Comparison of ENCODE assay signal across 1 cellular context in genomic region chr3:194572131-194572789, GRCh38.
TF ChIP-seq lines count a peak whose summit lies in the region.

No MANE protein-coding gene starts in this region.

TF ChIP-seq in K562, 482 proteins besides CTCF, POLR2A, EP300 and RAD21 (continued from another document and continues in another):
- TF ChIP-seq KDM4B (IDR thresholded peaks at IDR 0.05; ENCODE audit: borderline replicate concordance in 2 of 2, low read depth in 1 of 2) (no peak), MTA2 (IDR thresholded peaks at IDR 0.05; ENCODE audit: low read depth) (peak; percentile 80), ZNF717 (CRISPR knock-in tag; IDR thresholded peaks at IDR 0.05) (no peak), BRCA1 (IDR thresholded peaks at IDR 0.05) (no peak), BRCA1 (CRISPR knock-in tag; IDR thresholded peaks at IDR 0.05) (no peak), PRDM10 (IDR thresholded peaks at IDR 0.05; ENCODE audit: partially characterized antibody) (no peak), SMARCC2 (IDR thresholded peaks at IDR 0.05; ENCODE audit: low read depth) (peak; percentile 81; the same call in 1 of the 2 replicates), USF1 (CRISPR knock-in tag; IDR thresholded peaks at IDR 0.05) (peak; percentile 87), LEF1 (IDR thresholded peaks at IDR 0.05) (peak; percentile 99), ZNF175 (CRISPR knock-in tag; IDR thresholded peaks at IDR 0.05; ENCODE audit: low read depth) (0 out of 2 replicates have a peak, but pooled peaks have one; percentile 31), ZBTB2 (IDR thresholded peaks at IDR 0.05) (peak; percentile 78), MTA1 (IDR thresholded peaks at IDR 0.05; ENCODE audit: borderline replicate concordance) (peak; percentile 92), CC2D1A (IDR thresholded peaks at IDR 0.05) (peak; percentile 58; the same call in 1 of the 2 replicates), ZSCAN32 (CRISPR knock-in tag; IDR thresholded peaks at IDR 0.05) (no peak), ZEB2 (IDR thresholded peaks at IDR 0.05) (peak; percentile 95), ARID1B (IDR thresholded peaks at IDR 0.05) (peak; percentile 94), NBN (IDR thresholded peaks at IDR 0.05; ENCODE audit: low read depth) (peak; percentile 89; the same call in 1 of the 2 replicates), MCM2 (IDR thresholded peaks at IDR 0.05; ENCODE audit: low read depth) (0 out of 2 replicates have a peak, but pooled peaks have one; percentile 22), IFI16 (CRISPR knock-in tag; IDR thresholded peaks at IDR 0.05) (no peak), HDAC1 (IDR thresholded peaks at IDR 0.05) (peak in 1 of 2 experiments; percentile 85; a peak in 2 of 4 replicates), MAFK (IDR thresholded peaks at IDR 0.05; ENCODE audit: low read length) (peak; percentile 11; the same call in 1 of the 2 replicates), ELK3 (CRISPR knock-in tag; IDR thresholded peaks at IDR 0.05) (no peak), ZNF639 (CRISPR knock-in tag; conservative IDR thresholded peaks at IDR 0.05 in 1 of 2, IDR thresholded peaks at IDR 0.05 in 1 of 2) (0 out of 4 replicates have a peak, but pooled peaks of 1 of the 2 experiments have one; percentile 24), TEAD2 (tag; IDR thresholded peaks at IDR 0.05) (0 out of 2 replicates have a peak, but pooled peaks have one; percentile 33), MYNN (IDR thresholded peaks at IDR 0.05) (peak; percentile 94), MYNN (CRISPR knock-in tag; IDR thresholded peaks at IDR 0.05) (no peak), ZNF77 (CRISPR knock-in tag; IDR thresholded peaks at IDR 0.05) (no peak), DPF2 (IDR thresholded peaks at IDR 0.05) (peak; percentile 94), MBD1 (CRISPR knock-in tag; IDR thresholded peaks at IDR 0.05) (no peak), SAFB2 (IDR thresholded peaks at IDR 0.05; ENCODE audit: borderline replicate concordance, low read depth, low read length, severe bottlenecking) (no peak), FOSL1 (tag; conservative IDR thresholded peaks at IDR 0.05) (peak; percentile 88), PHB2 (IDR thresholded peaks at IDR 0.05; ENCODE audit: low read depth) (0 out of 2 replicates have a peak, but pooled peaks have one; percentile 34), HDAC2 (IDR thresholded peaks at IDR 0.05) (peak; percentile 92), FOXM1 (IDR thresholded peaks at IDR 0.05; ENCODE audit: low read depth) (peak; percentile 50; the same call in 1 of the 2 replicates), FOXM1 (CRISPR knock-in tag; IDR thresholded peaks at IDR 0.05; ENCODE audit: low read depth) (no peak), YBX1 (IDR thresholded peaks at IDR 0.05) (no peak), ZBTB33 (CRISPR knock-in tag; IDR thresholded peaks at IDR 0.05) (0 out of 2 replicates have a peak, but pooled peaks have one; percentile 25), CREB3L1 (IDR thresholded peaks at IDR 0.05; ENCODE audit: borderline replicate concordance, low read depth) (peak; percentile 58; the same call in 1 of the 2 replicates), ESRRA (IDR thresholded peaks at IDR 0.05; ENCODE audit: borderline replicate concordance, low read depth) (peak; percentile 82), CBX3 (IDR thresholded peaks at IDR 0.05; ENCODE audit: borderline replicate concordance in 1 of 2, low read length in 2 of 2) (peak in 1 of 2 experiments; percentile 93; a peak in 1 of 3 replicates), TOE1 (IDR thresholded peaks at IDR 0.05; ENCODE audit: borderline replicate concordance) (peak; percentile 89), TOE1 (CRISPR knock-in tag; IDR thresholded peaks at IDR 0.05; ENCODE audit: borderline replicate concordance, low read depth) (no peak), ZNF239 (CRISPR knock-in tag; IDR thresholded peaks at IDR 0.05) (no peak), TBP (optimal IDR thresholded peaks at IDR 0.05; ENCODE audit: low read depth, low read length) (peak; percentile 35), ZNF121 (CRISPR knock-in tag; conservative IDR thresholded peaks at IDR 0.05) (no peak), MITF (IDR thresholded peaks at IDR 0.05) (peak; percentile 100)
